Comparison of ENCODE assay signal across 11 cellular contexts in the genomic region with DNA sequence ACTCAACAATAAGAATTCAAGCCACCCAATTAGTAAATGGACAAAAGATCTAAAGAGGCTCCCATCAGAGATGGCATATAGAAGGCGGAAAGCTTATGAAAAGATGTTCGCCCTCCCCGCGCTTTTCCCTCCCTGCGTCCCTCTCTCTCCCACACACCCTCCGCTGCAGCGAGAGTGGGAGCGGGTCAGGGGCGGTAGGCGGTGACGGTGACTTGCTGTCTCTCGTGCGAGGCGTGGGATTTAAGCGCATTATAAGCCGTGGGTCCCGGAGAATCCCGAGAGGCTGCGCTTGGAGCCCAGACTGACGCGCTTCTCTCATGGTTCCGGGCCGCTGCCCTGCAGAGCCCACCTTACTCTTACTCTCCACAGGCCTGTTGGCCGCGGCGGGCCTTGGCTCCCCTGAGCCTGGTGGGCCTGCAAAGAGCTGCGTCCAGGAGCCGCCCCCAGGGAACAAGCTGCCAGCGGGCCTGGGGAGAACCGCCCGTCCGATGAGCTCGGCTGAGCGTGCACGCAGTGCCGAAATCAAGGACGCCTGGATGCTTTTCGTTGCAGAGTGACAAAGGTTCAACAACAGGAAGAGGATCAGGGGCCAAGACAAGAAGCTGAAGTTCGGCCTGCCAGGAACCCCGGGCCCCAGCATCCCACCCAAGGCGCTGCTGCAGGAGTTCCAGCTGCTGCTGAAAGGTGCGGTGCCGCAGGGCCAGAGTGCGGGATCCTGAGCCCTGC. TPM values are rescaled to one million over a fixed set of nuclear protein-coding genes. Genes with fewer than 3 reads are reported as not detected.
DNase-seq lines count a peak whose midpoint lies in the region; ATAC-seq and TF ChIP-seq lines count a peak whose summit lies in the region.
"Had no signal": no experiment of that assay in that cellular context is flagged by ENCODE, and none has a peak within 500 bp of the region (broad histone marks: within the 10 kb centered on the region; RNA-seq: fewer than 3 reads in every experiment).

No MANE protein-coding gene starts in this region.

- no CpG with 5 or more reads among the region's 44 CpGs for WGBS in H9 (ENCODE audit: extremely low coverage, insufficient read length, low lambda C conversion rate)

- no peak overlapping the region for H2BK120ac ChIP-seq in H9 (ENCODE audit: low read depth, low read length, poor library complexity, severe bottlenecking)

- no peaks in the 10 kb centered on the region for H3K79me2 ChIP-seq in H9 (ENCODE audit: insufficient read depth, low read length)

- DNase-seq in activated naive CD4-positive, alpha-beta T cell treated with anti-CD3 and anti-CD28 coated beads, Interleukin-2, amount 10 ng/mL, durations not matched to agents 7 days and 5 days: no peak
- DNase-seq in H9: peak; percentile 41
- DNase-seq in coronary artery (ENCODE audit: low spot score): no peak
- peak in 1 of 2 donors; percentile 49 for DNase-seq in stimulated activated effector memory CD8-positive, alpha-beta T cell treated with anti-CD3 and anti-CD28 coated beads, Interleukin-12 subunit alpha, Interleukin-12 subunit beta, amount 100 ng/mL, for 72 hours (ENCODE audit: low spot score in 2 of 2)
- no peak for DNase-seq in ascending aorta (ENCODE audit: low spot score in 2 of 2)
- DNase-seq in iPS-NIHi7 (ENCODE audit: extremely low spot score): no peak
- DNase-seq: AML-193 had no signal

- no peak overlapping the region for H2BK20ac ChIP-seq in H9 (ENCODE audit: low read depth, low read length, poor library complexity, severe bottlenecking)

- H3K9me3 ChIP-seq in H9 (ENCODE audit: control insufficient read depth, low read depth, low read length) (no peaks in the 10 kb centered on the region), ascending aorta (no peaks in the 10 kb centered on the region)
- H3K9me3 ChIP-seq: breast epithelium, thyroid gland had no signal

- H3K4me3 Mint-ChIP-seq in activated naive CD4-positive, alpha-beta T cell treated with anti-CD3 and anti-CD28 coated beads, Interleukin-2, amount 50 U/mL, for 24 hours: peak overlapping the region; percentile 60
- no peak overlapping the region for H3K4me3 Mint-ChIP-seq in activated naive CD4-positive, alpha-beta T cell treated with anti-CD3 and anti-CD28 coated beads, Interleukin-2, amount 10 ng/mL, durations not matched to agents 7 days and 5 days
- no peak overlapping the region for H3K4me3 Mint-ChIP-seq in H9
- H3K4me3 Mint-ChIP-seq in stimulated activated effector memory CD8-positive, alpha-beta T cell treated with anti-CD3 and anti-CD28 coated beads, Interleukin-12 subunit alpha, Interleukin-12 subunit beta, amount 100 ng/mL, for 72 hours: peak overlapping the region; percentile 86

- H4K91ac ChIP-seq in H9 (ENCODE audit: insufficient read length, low read depth, low read length): no peak overlapping the region

- no peak overlapping the region for H3K9ac ChIP-seq in H9 (ENCODE audit: extremely low read depth, insufficient read length, low read length)

- ATAC-seq in stimulated activated effector memory CD8-positive, alpha-beta T cell treated with anti-CD3 and anti-CD28 coated beads, Interleukin-12 subunit alpha, Interleukin-12 subunit beta, amount 100 ng/mL, for 72 hours: no peak
- no peak for ATAC-seq in HG03571 (IDR thresholded peaks at IDR 0.05; ENCODE audit: unreplicated experiment)

- no peak overlapping the region for H2BK5ac ChIP-seq in H9 (ENCODE audit: insufficient read length, low read length)

- no peaks in the 10 kb centered on the region for H3K36me3 ChIP-seq in ascending aorta
- H3K36me3 ChIP-seq: breast epithelium, thyroid gland had no signal

- no peak overlapping the region for H3K18ac ChIP-seq in H9 (ENCODE audit: insufficient read length, low read depth, low read length)

- peaks cover 32% of the 10 kb centered on the region; the same call in 1 of the 2 replicates for H3K27me3 ChIP-seq in H9 (ENCODE audit: insufficient read depth, low read length)
- peaks cover 27% of the 10 kb centered on the region for H3K27me3 ChIP-seq in ascending aorta

- H2AK5ac ChIP-seq in H9 (ENCODE audit: insufficient read length, low read length): no peak overlapping the region

- H4K20me1 ChIP-seq in H9 (ENCODE audit: control insufficient read depth, insufficient read depth, insufficient read length): no peaks in the 10 kb centered on the region

- intact Hi-C loops in ascending aorta (cut with DNase I): loop anchor here (5.0 kb wide), 1 partner anchor 40 kb away; no protein-coding TSS in a partner anchor

- no peak overlapping the region for H4K8ac ChIP-seq in H9 (replicated peaks; ENCODE audit: insufficient read length, low read depth, low read length)

- no peaks in the 10 kb centered on the region for H3K79me1 ChIP-seq in H9 (ENCODE audit: insufficient read depth, low read depth, low read length, poor library complexity, severe bottlenecking)

- no peak overlapping the region for H2BK15ac ChIP-seq in H9 (ENCODE audit: low read depth, low read length)

- H2BK12ac ChIP-seq in H9 (ENCODE audit: insufficient read length, low read depth, low read length): no peak overlapping the region

- CTCF ChIA-PET in activated naive CD4-positive, alpha-beta T cell treated with anti-CD3 and anti-CD28 coated beads, Interleukin-2, amount 10 ng/mL, durations not matched to agents 7 days and 5 days (lab: Charles Lee): interaction anchor here (1.0 to 2.0 kb wide), 2 partner anchors 15 to 304 kb away, joined by 3 to 6 read pairs; no protein-coding TSS in a partner anchor

- no peak overlapping the region for H3K4me2 ChIP-seq in H9 (ENCODE audit: insufficient read depth, insufficient read length, low read length)

- H3K27ac Mint-ChIP-seq in activated naive CD4-positive, alpha-beta T cell treated with anti-CD3 and anti-CD28 coated beads, Interleukin-2, amount 50 U/mL, for 24 hours: no peak overlapping the region
- no peak overlapping the region for H3K27ac Mint-ChIP-seq in activated naive CD4-positive, alpha-beta T cell treated with anti-CD3 and anti-CD28 coated beads, Interleukin-2, amount 10 ng/mL, durations not matched to agents 7 days and 5 days
- no peak overlapping the region for H3K27ac Mint-ChIP-seq in H9
- no peak overlapping the region for H3K27ac Mint-ChIP-seq in stimulated activated effector memory CD8-positive, alpha-beta T cell treated with anti-CD3 and anti-CD28 coated beads, Interleukin-12 subunit alpha, Interleukin-12 subunit beta, amount 100 ng/mL, for 72 hours

- no peak overlapping the region for H2AFZ ChIP-seq in H9 (ENCODE audit: low read length)

- H3K4me3 ChIP-seq in coronary artery (peak overlapping the region; percentile 41), ascending aorta (peak overlapping the region in 1 of 2 donors; percentile 45)
- H3K4me3 ChIP-seq: thyroid gland had no signal

- H3K23ac ChIP-seq in H9 (ENCODE audit: insufficient read length, low read depth, low read length): no peak overlapping the region

- H4K5ac ChIP-seq in H9 (ENCODE audit: insufficient read length, low read depth, low read length): no peak overlapping the region

- H3K27ac ChIP-seq in H9 (ENCODE audit: insufficient read length, low read depth, low read length) (no peak overlapping the region), coronary artery (no peak overlapping the region), ascending aorta (no peak overlapping the region)
- H3K27ac ChIP-seq: breast epithelium, thyroid gland had no signal

- H3K9me3 Mint-ChIP-seq in activated naive CD4-positive, alpha-beta T cell treated with anti-CD3 and anti-CD28 coated beads, Interleukin-2, amount 50 U/mL, for 24 hours: no peaks in the 10 kb centered on the region
- no peaks in the 10 kb centered on the region for H3K9me3 Mint-ChIP-seq in activated naive CD4-positive, alpha-beta T cell treated with anti-CD3 and anti-CD28 coated beads, Interleukin-2, amount 10 ng/mL, durations not matched to agents 7 days and 5 days
- H3K9me3 Mint-ChIP-seq in H9: no peaks in the 10 kb centered on the region
- no peaks in the 10 kb centered on the region for H3K9me3 Mint-ChIP-seq in stimulated activated effector memory CD8-positive, alpha-beta T cell treated with anti-CD3 and anti-CD28 coated beads, Interleukin-12 subunit alpha, Interleukin-12 subunit beta, amount 100 ng/mL, for 72 hours

- H3K4me1 ChIP-seq in H9 (ENCODE audit: insufficient read depth, low read length): no peaks in the 10 kb centered on the region
- peaks cover 6 to 26% of the 10 kb centered on the region in 2 donors for H3K4me1 ChIP-seq in ascending aorta

- H3K14ac ChIP-seq in H9 (ENCODE audit: insufficient read depth, low read length): no peak overlapping the region

- TF ChIP-seq CTCF in H9 (conservative IDR thresholded peaks at IDR 0.05) (no peak), coronary artery (IDR thresholded peaks at IDR 0.05) (no peak), ascending aorta (IDR thresholded peaks at IDR 0.05) (no peak)

- no peak overlapping the region for H3K4ac ChIP-seq in H9 (ENCODE audit: low read depth, low read length)

- H3K27me3 Mint-ChIP-seq in activated naive CD4-positive, alpha-beta T cell treated with anti-CD3 and anti-CD28 coated beads, Interleukin-2, amount 50 U/mL, for 24 hours: peaks cover 29% of the 10 kb centered on the region
- H3K27me3 Mint-ChIP-seq in activated naive CD4-positive, alpha-beta T cell treated with anti-CD3 and anti-CD28 coated beads, Interleukin-2, amount 10 ng/mL, durations not matched to agents 7 days and 5 days: peaks cover 51% of the 10 kb centered on the region
- H3K27me3 Mint-ChIP-seq in H9 (ENCODE audit: low read depth): peaks cover 63% of the 10 kb centered on the region

- peaks cover 12% of the 10 kb centered on the region for H3K23me2 ChIP-seq in H9 (ENCODE audit: insufficient read length, low read depth, low read length, poor library complexity, severe bottlenecking)

- H3K36me3 Mint-ChIP-seq in activated naive CD4-positive, alpha-beta T cell treated with anti-CD3 and anti-CD28 coated beads, Interleukin-2, amount 50 U/mL, for 24 hours: no peaks in the 10 kb centered on the region
- H3K36me3 Mint-ChIP-seq in activated naive CD4-positive, alpha-beta T cell treated with anti-CD3 and anti-CD28 coated beads, Interleukin-2, amount 10 ng/mL, durations not matched to agents 7 days and 5 days: no peaks in the 10 kb centered on the region
- H3K36me3 Mint-ChIP-seq in H9 (ENCODE audit: insufficient read depth in 1 of 3, low read depth in 3 of 3): no peaks in the 10 kb centered on the region
- H3K36me3 Mint-ChIP-seq in stimulated activated effector memory CD8-positive, alpha-beta T cell treated with anti-CD3 and anti-CD28 coated beads, Interleukin-12 subunit alpha, Interleukin-12 subunit beta, amount 100 ng/mL, for 72 hours: no peaks in the 10 kb centered on the region

- no peak overlapping the region for H3T11ph ChIP-seq in H9 (ENCODE audit: low read length)

- peaks cover 13% of the 10 kb centered on the region for H3K4me1 Mint-ChIP-seq in activated naive CD4-positive, alpha-beta T cell treated with anti-CD3 and anti-CD28 coated beads, Interleukin-2, amount 50 U/mL, for 24 hours
- H3K4me1 Mint-ChIP-seq in activated naive CD4-positive, alpha-beta T cell treated with anti-CD3 and anti-CD28 coated beads, Interleukin-2, amount 10 ng/mL, durations not matched to agents 7 days and 5 days: peaks cover 19% of the 10 kb centered on the region
- H3K4me1 Mint-ChIP-seq in H9: peaks cover 4 to 7% of the 10 kb centered on the region in 2 experiments; a peak in 3 of 4 replicates
- H3K4me1 Mint-ChIP-seq in stimulated activated effector memory CD8-positive, alpha-beta T cell treated with anti-CD3 and anti-CD28 coated beads, Interleukin-12 subunit alpha, Interleukin-12 subunit beta, amount 100 ng/mL, for 72 hours: peaks cover 6% of the 10 kb centered on the region

- H3K56ac ChIP-seq in H9 (ENCODE audit: insufficient read length, low read depth, low read length): no peak overlapping the region

RNA-seq across cellular contexts. Expression of a gene that starts 42.6 kb away (rescaled TPM):
- 21.2 and 22.3 TPM in 2 replicates for total RNA-seq in H9 (2021)
- total RNA-seq in ascending aorta: 29.1 TPM

Comparison
In these comparisons a context has a peak if more than half of its experiments do, and no peak if none do; other contexts are left out.
1. H3K4me3 Mint-ChIP-seq: peak in activated naive CD4-positive, alpha-beta T cell treated with anti-CD3 and anti-CD28 coated beads, Interleukin-2, amount 50 U/mL, for 24 hours (single experiment) and stimulated activated effector memory CD8-positive, alpha-beta T cell treated with anti-CD3 and anti-CD28 coated beads, Interleukin-12 subunit alpha, Interleukin-12 subunit beta, amount 100 ng/mL, for 72 hours (single experiment); none in activated naive CD4-positive, alpha-beta T cell treated with anti-CD3 and anti-CD28 coated beads, Interleukin-2, amount 10 ng/mL, durations not matched to agents 7 days and 5 days (single experiment) and H9 (0 of 2).